12 cellular contexts compared by ENCODE assay signal in genomic region chr3:51295625-51296024, GRCh38.
DNase-seq lines count a peak whose midpoint lies in the region; ATAC-seq and TF ChIP-seq lines count a peak whose summit lies in the region.
"Had no signal": no experiment of that assay in that cellular context is flagged by ENCODE, and none has a peak within 500 bp of the region (broad histone marks: within the 10 kb centered on the region; RNA-seq: fewer than 3 reads in every experiment).

No MANE protein-coding gene starts in this region.

- DNase-seq in GM13976 (ENCODE audit: low spot score) (peak; percentile 57), GM20000 (ENCODE audit: low spot score) (peak; percentile 44), lower lobe of right lung (no peak), activated gamma-delta T cell treated with Interleukin-2 at 50 U/mL for 16 hours (no peak), nucleus accumbens (lab: John Stamatoyannopoulos, UW) (no peak)
- DNase-seq in activated naive CD4-positive, alpha-beta T cell treated with anti-CD3 and anti-CD28 coated beads, Interleukin-2, amount 50 U/mL, for 16 hours, result no peak
- DNase-seq: activated T-cell treated with anti-CD3 and anti-CD28 coated beads for 4 hours, amniotic stem cell, NCI-H2029 had no signal

- no peaks in the 10 kb centered on the region for H3K27me3 ChIP-seq in lower lobe of right lung (ENCODE audit: low read depth)

- no peak overlapping the region for H3K4me3 ChIP-seq in lower lobe of right lung

- H3K27ac ChIP-seq in lower lobe of right lung, result no peak overlapping the region

- in situ Hi-C loops in GM13976 (cut with MboI; ENCODE audit: low sequenced_read_pairs, unreplicated experiment), result no loop called here

- intact Hi-C loops in lower lobe of right lung (cut with DNase I), result no loop called here

- TF ChIP-seq CTCF in GM13976 (IDR thresholded peaks at IDR 0.05; ENCODE audit: borderline replicate concordance, control extremely low read depth, extremely low read depth, insufficient read depth, missing control alignments), result no peak
- TF ChIP-seq CTCF in GM20000 (IDR thresholded peaks at IDR 0.05; ENCODE audit: extremely low read depth, missing control alignments), result no peak
- no peak for TF ChIP-seq CTCF in lower lobe of right lung (IDR thresholded peaks at IDR 0.05)

- no peaks in the 10 kb centered on the region for H3K4me1 ChIP-seq in lower lobe of right lung

- peaks cover 15% of the 10 kb centered on the region for H3K9me3 ChIP-seq in lower lobe of right lung

- no peaks in the 10 kb centered on the region for H3K36me3 ChIP-seq in lower lobe of right lung

- ATAC-seq in HG02938 (IDR thresholded peaks at IDR 0.05; ENCODE audit: unreplicated experiment) (peak; percentile 85), HG03571 (IDR thresholded peaks at IDR 0.05; ENCODE audit: unreplicated experiment) (peak; percentile 53), lower lobe of right lung (no peak)
- ATAC-seq: WTC11 had no signal

Comparison
In these comparisons a context has a peak if more than half of its experiments do, and no peak if none do; other contexts are left out.
1. DNase-seq: peak in GM13976 (single experiment) and GM20000 (single experiment); none in activated naive CD4-positive, alpha-beta T cell treated with anti-CD3 and anti-CD28 coated beads, Interleukin-2, amount 50 U/mL, for 16 hours (single experiment), lower lobe of right lung (single experiment), activated gamma-delta T cell treated with Interleukin-2 at 50 U/mL for 16 hours (single experiment) and nucleus accumbens (0 of 56).
2. ATAC-seq: peak in HG02938 (single experiment) and HG03571 (single experiment); none in lower lobe of right lung (0 of 2).